Comparison of ENCODE assay signal across 19 cellular contexts in genomic region chr11:61713464-61713863, GRCh38. TPM values are rescaled to one million over a fixed set of nuclear protein-coding genes. Genes with fewer than 3 reads are reported as not detected.
"Had no signal": no experiment of that assay in that cellular context is flagged by ENCODE, and none has a peak within 500 bp of the region (broad histone marks: within the 10 kb centered on the region; RNA-seq: fewer than 3 reads in every experiment).

No MANE protein-coding gene starts in this region.

- H3K27me3 Mint-ChIP-seq: type B pancreatic cell had no signal

- H3K27ac Mint-ChIP-seq: natural killer cell; stimulated activated memory B cell treated with anti-CD40 and anti-IgM and Interleukin-4, amounts not matched to agents 10 μg/mL and 1 μg/mL and 100 μg/mL, for 72 hours; type B pancreatic cell had no signal

- H3K4me3 ChIP-seq: coronary artery, left ventricle myocardium inferior, lower lobe of right lung, prostate gland, right atrium auricular region, testis, tibial artery had no signal

- H3K9me3 Mint-ChIP-seq: natural killer cell; stimulated activated memory B cell treated with anti-CD40 and anti-IgM and Interleukin-4, amounts not matched to agents 10 μg/mL and 1 μg/mL and 100 μg/mL, for 72 hours; type B pancreatic cell had no signal

- H3K36me3 ChIP-seq: left ventricle myocardium inferior, lower lobe of right lung, prostate gland, right atrium auricular region, tibial artery had no signal

- H3K27ac ChIP-seq: coronary artery, left ventricle myocardium inferior, lower lobe of right lung, prostate gland, right atrium auricular region, testis, tibial artery had no signal

- H3K4me3 Mint-ChIP-seq: natural killer cell; stimulated activated memory B cell treated with anti-CD40 and anti-IgM and Interleukin-4, amounts not matched to agents 10 μg/mL and 1 μg/mL and 100 μg/mL, for 72 hours; type B pancreatic cell had no signal

- DNase-seq: effector CD4-positive, alpha-beta T cell; head of caudate nucleus; kidney; left ventricle myocardium inferior; lower lobe of right lung; natural killer cell; nucleus accumbens; stimulated activated CD4-positive, alpha-beta T cell treated with anti-CD3 and anti-CD28 coated beads, Interleukin-4, amount 100 ng/mL, for 4 hours; stimulated activated naive CD8-positive, alpha-beta T cell treated with anti-CD3 and anti-CD28 coated beads, Interleukin-15, Interleukin-2, amounts not matched to agents 100 U/mL and 50 U/mL, for 24 hours; substantia nigra; testis; tibial artery had no signal

- H3K9me3 ChIP-seq: left ventricle myocardium inferior, lower lobe of right lung, prostate gland, right atrium auricular region, testis, tibial artery had no signal

- ATAC-seq: lower lobe of right lung; natural killer cell; sciatic nerve; stimulated activated memory B cell treated with anti-CD40 and anti-IgM and Interleukin-4, amounts not matched to agents 10 μg/mL and 1 μg/mL and 100 μg/mL, for 72 hours; stimulated activated naive CD8-positive, alpha-beta T cell treated with anti-CD3 and anti-CD28 coated beads, Interleukin-15, Interleukin-2, amounts not matched to agents 100 U/mL and 50 U/mL, for 24 hours had no signal

- H3K27me3 ChIP-seq: right atrium auricular region, testis had no signal

- H3K36me3 Mint-ChIP-seq: natural killer cell; stimulated activated memory B cell treated with anti-CD40 and anti-IgM and Interleukin-4, amounts not matched to agents 10 μg/mL and 1 μg/mL and 100 μg/mL, for 72 hours; type B pancreatic cell had no signal

- H3K4me1 Mint-ChIP-seq: stimulated activated memory B cell treated with anti-CD40 and anti-IgM and Interleukin-4, amounts not matched to agents 10 μg/mL and 1 μg/mL and 100 μg/mL, for 72 hours had no signal

RNA-seq across cellular contexts. Expression of gene MYRF, which starts 39.0 kb away (rescaled TPM):
- total RNA-seq: skeletal muscle tissue had no signal
